Comparison of ENCODE assay signal across 1 cellular context in genomic region chr1:156894001-156894400, GRCh38.
TF ChIP-seq lines count a peak whose summit lies in the region.

No MANE protein-coding gene starts in this region.

TF ChIP-seq in A549, 52 proteins besides CTCF, POLR2A, EP300 and RAD21:
- TF ChIP-seq PHF8 (IDR thresholded peaks at IDR 0.05; ENCODE audit: borderline replicate concordance, low read depth) (no peak), CBX8 (IDR thresholded peaks at IDR 0.05) (no peak), HMGXB4 (CRISPR knock-in tag; IDR thresholded peaks at IDR 0.05; ENCODE audit: borderline replicate concordance) (no peak), BCL3 (IDR thresholded peaks at IDR 0.05) (no peak), NPAS2 (CRISPR knock-in tag; IDR thresholded peaks at IDR 0.05; ENCODE audit: borderline replicate concordance) (no peak), JUNB (IDR thresholded peaks at IDR 0.05) (no peak), ZFP36 (IDR thresholded peaks at IDR 0.05; ENCODE audit: borderline replicate concordance, partially characterized antibody) (no peak), CHD4 (IDR thresholded peaks at IDR 0.05; ENCODE audit: borderline replicate concordance) (no peak), RFX5 (IDR thresholded peaks at IDR 0.05) (no peak)
TF ChIP-seq in A549: peak in this region for 0.
